In the genomic region with DNA sequence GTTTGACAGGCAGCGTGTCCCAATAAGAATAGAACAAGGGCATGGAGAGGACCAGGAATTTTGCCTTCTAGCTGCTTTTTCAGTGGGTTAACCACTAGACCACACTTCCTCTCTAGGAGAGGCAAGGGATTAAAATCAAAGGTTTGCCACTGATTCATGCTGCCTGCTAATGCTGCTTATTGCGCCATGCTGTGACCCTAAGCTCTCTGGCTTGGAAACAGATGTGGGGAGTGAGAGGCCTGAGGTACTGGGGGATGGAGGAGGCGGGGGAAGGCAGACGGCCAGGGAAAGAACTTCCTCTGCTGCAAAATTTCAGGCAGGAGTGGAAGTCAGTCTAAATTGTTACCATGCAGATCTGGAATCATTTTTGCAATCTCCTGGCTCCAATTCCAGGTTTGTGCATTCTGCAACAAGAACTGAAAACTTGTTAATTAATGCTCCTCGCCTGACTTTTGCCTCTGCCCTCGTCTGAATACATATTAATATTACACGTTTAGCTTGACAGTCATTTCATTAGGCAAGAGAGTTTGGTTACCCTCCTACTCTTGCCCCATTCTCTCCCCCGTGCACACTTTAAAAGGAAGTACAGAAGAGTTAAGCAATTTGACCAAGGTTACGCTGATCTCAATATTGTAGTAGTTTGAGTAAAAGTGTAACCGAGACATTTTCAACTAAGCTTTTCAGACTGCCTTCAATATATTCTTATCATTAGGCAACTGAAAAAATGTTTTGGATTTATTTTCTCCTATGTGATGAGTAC, we compare ENCODE assay signal across 8 cellular contexts.
DNase-seq lines count a peak whose midpoint lies in the region; ATAC-seq, FAIRE-seq and TF ChIP-seq lines count a peak whose summit lies in the region.

No MANE protein-coding gene starts in this region.

- DNase-seq in GM12892 (ENCODE audit: insufficient read length): no peak
- DNase-seq in SKM-1 treated with dmso at 0.1 percent for 144 hours (lab: John Stamatoyannopoulos, UW; ENCODE audit: unreplicated experiment): peak; percentile 83
- DNase-seq in globus pallidus (ENCODE audit: low spot score): peak; percentile 77
- DNase-seq in posterior vena cava (ENCODE audit: low spot score): peak; percentile 96
- no peak for DNase-seq in NCI-H1417 treated with DMSO at 0.1 percent for 48 hours (lab: John Stamatoyannopoulos, UW)
- DNase-seq in COLO829 (ENCODE audit: low spot score): no peak

- intact Hi-C loops in posterior vena cava (cut with DNase I): loop anchor here in 1 of 2 donors (5.0 kb wide), 1 partner anchor 121 kb away; a partner anchor contains a TSS

- ATAC-seq in HG03095 (IDR thresholded peaks at IDR 0.05; ENCODE audit: unreplicated experiment) (peak; percentile 55), HG03342 (IDR thresholded peaks at IDR 0.05; ENCODE audit: unreplicated experiment) (no peak)

- no peak for TF ChIP-seq POLR2A in GM12892 (IDR thresholded peaks at IDR 0.05; ENCODE audit: low read depth, low read length)

- FAIRE-seq in GM12892 (lab: Jason Lieb, UNC): peak; percentile 17

Comparison
In these comparisons a context has a peak if more than half of its experiments do, and no peak if none do; other contexts are left out.
1. DNase-seq: peak in SKM-1 treated with dmso at 0.1 percent for 144 hours (single experiment), globus pallidus (single experiment) and posterior vena cava (single experiment); none in GM12892 (single experiment), NCI-H1417 treated with DMSO at 0.1 percent for 48 hours (single experiment) and COLO829 (single experiment).